ENCODE assay signal across 1 cellular context in genomic region chr6:142302427-142303190, GRCh38.
A peak's percentile ranks its signal among the peaks of the same experiment; 100 is the strongest.
TF ChIP-seq lines count a peak whose summit lies in the region.

No MANE protein-coding gene starts in this region.

TF ChIP-seq in HepG2, 621 proteins besides CTCF, POLR2A, EP300 and RAD21 (continued from another document and continues in another):
- TF ChIP-seq AKNA (CRISPR knock-in tag; IDR thresholded peaks at IDR 0.05; ENCODE audit: borderline replicate concordance) (peak; percentile 15; the same call in 1 of the 2 replicates), ZNF781 (CRISPR knock-in tag; IDR thresholded peaks at IDR 0.05; ENCODE audit: borderline replicate concordance, not compliant biosample characterization) (peak; percentile 78), PHF5A (CRISPR knock-in tag; IDR thresholded peaks at IDR 0.05; ENCODE audit: low read depth, unreplicated experiment) (peak; percentile 10), WIZ (CRISPR knock-in tag; IDR thresholded peaks at IDR 0.05) (no peak), ZSCAN5A (CRISPR knock-in tag; IDR thresholded peaks at IDR 0.05; ENCODE audit: borderline replicate concordance) (peak; percentile 42; the same call in 1 of the 2 replicates), ZNF362 (CRISPR knock-in tag; IDR thresholded peaks at IDR 0.05; ENCODE audit: borderline replicate concordance) (peak; percentile 53; the same call in 1 of the 2 replicates), ZBTB8A (CRISPR knock-in tag; IDR thresholded peaks at IDR 0.05; ENCODE audit: borderline replicate concordance, low read depth) (peak; percentile 86), ZNF331 (CRISPR knock-in tag; IDR thresholded peaks at IDR 0.05) (0 out of 2 replicates have a peak, but pooled peaks have one; percentile 28), ZNF598 (CRISPR knock-in tag; IDR thresholded peaks at IDR 0.05; ENCODE audit: borderline replicate concordance) (0 out of 2 replicates have a peak, but pooled peaks have one; percentile 9), GTF3A (CRISPR knock-in tag; conservative IDR thresholded peaks at IDR 0.05) (0 out of 2 replicates have a peak, but pooled peaks have one; percentile 42), MATR3 (CRISPR knock-in tag; IDR thresholded peaks at IDR 0.05) (no peak), ZNF597 (CRISPR knock-in tag; IDR thresholded peaks at IDR 0.05) (no peak), ZSCAN21 (CRISPR knock-in tag; IDR thresholded peaks at IDR 0.05; ENCODE audit: borderline replicate concordance) (no peak), KAT7 (CRISPR knock-in tag; IDR thresholded peaks at IDR 0.05; ENCODE audit: borderline replicate concordance) (peak; percentile 23; the same call in 1 of the 2 replicates), ZNF18 (CRISPR knock-in tag; IDR thresholded peaks at IDR 0.05; ENCODE audit: insufficient replicate concordance) (peak; percentile 48), DBP (CRISPR knock-in tag; IDR thresholded peaks at IDR 0.05; ENCODE audit: not compliant biosample characterization) (no peak), GZF1 (CRISPR knock-in tag; IDR thresholded peaks at IDR 0.05) (peak; percentile 7; the same call in 1 of the 2 replicates), ZNF768 (CRISPR knock-in tag; IDR thresholded peaks at IDR 0.05) (no peak), FOSL2 (CRISPR knock-in tag; IDR thresholded peaks at IDR 0.05) (peak; percentile 3; the same call in 1 of the 2 replicates), DRAP1 (CRISPR knock-in tag; IDR thresholded peaks at IDR 0.05) (no peak), TRAFD1 (CRISPR knock-in tag; IDR thresholded peaks at IDR 0.05; ENCODE audit: borderline replicate concordance) (peak; percentile 39; the same call in 1 of the 2 replicates), CHCHD3 (CRISPR knock-in tag; IDR thresholded peaks at IDR 0.05) (no peak), PLSCR1 (CRISPR knock-in tag; IDR thresholded peaks at IDR 0.05; ENCODE audit: borderline replicate concordance) (0 out of 2 replicates have a peak, but pooled peaks have one; percentile 16), TBP (CRISPR knock-in tag; IDR thresholded peaks at IDR 0.05) (no peak), NKX3-1 (CRISPR knock-in tag; IDR thresholded peaks at IDR 0.05) (0 out of 2 replicates have a peak, but pooled peaks have one; percentile 45), TFE3 (CRISPR knock-in tag; IDR thresholded peaks at IDR 0.05) (no peak; the same call in 1 of the 2 replicates), HNF1B (CRISPR knock-in tag; IDR thresholded peaks at IDR 0.05) (peak; percentile 5; the same call in 1 of the 2 replicates), NCOA5 (CRISPR knock-in tag; IDR thresholded peaks at IDR 0.05) (no peak), EZH2 (conservative IDR thresholded peaks at IDR 0.05; ENCODE audit: low read depth, low read length) (no peak), ZNF607 (CRISPR knock-in tag; IDR thresholded peaks at IDR 0.05; ENCODE audit: borderline replicate concordance) (0 out of 2 replicates have a peak, but pooled peaks have one; percentile 9), ZFP1 (CRISPR knock-in tag; IDR thresholded peaks at IDR 0.05) (0 out of 2 replicates have a peak, but pooled peaks have one; percentile 14), KLF9 (CRISPR knock-in tag; IDR thresholded peaks at IDR 0.05; ENCODE audit: low read depth) (no peak), ZNF431 (CRISPR knock-in tag; IDR thresholded peaks at IDR 0.05; ENCODE audit: borderline replicate concordance, low read depth) (no peak), SIX1 (CRISPR knock-in tag; IDR thresholded peaks at IDR 0.05; ENCODE audit: borderline replicate concordance) (0 out of 2 replicates have a peak, but pooled peaks have one; percentile 15), KAT8 (CRISPR knock-in tag; IDR thresholded peaks at IDR 0.05) (peak; percentile 18; the same call in 1 of the 2 replicates), TMF1 (CRISPR knock-in tag; IDR thresholded peaks at IDR 0.05; ENCODE audit: low read depth) (no peak), HCFC1 (IDR thresholded peaks at IDR 0.05; ENCODE audit: low read depth, low read length) (no peak), REPIN1 (CRISPR knock-in tag; IDR thresholded peaks at IDR 0.05; ENCODE audit: borderline replicate concordance, low read depth) (peak; percentile 76), ZFP36L2 (CRISPR knock-in tag; IDR thresholded peaks at IDR 0.05) (no peak), SIN3A (IDR thresholded peaks at IDR 0.05; ENCODE audit: borderline replicate concordance, low read depth, low read length) (no peak), RFX1 (IDR thresholded peaks at IDR 0.05) (no peak)
